ENCODE assay signal across 8 cellular contexts in genomic region chr5:181191526-181192336, GRCh38. TPM values are rescaled to one million over a fixed set of nuclear protein-coding genes. Genes with fewer than 3 reads are reported as not detected.
DNase-seq lines count a peak whose midpoint lies in the region; ATAC-seq and TF ChIP-seq lines count a peak whose summit lies in the region.

No MANE protein-coding gene starts in this region.

- TF ChIP-seq CTCF in breast epithelium (IDR thresholded peaks at IDR 0.05) = no peak

- H3K4me1 ChIP-seq in breast epithelium = peaks cover 0 to 7% of the 10 kb centered on the region in 2 donors

- H3K4me3 ChIP-seq in breast epithelium = peak overlapping the region; percentile 73 to 93 (median 86)

- peaks cover 0 to 4% (median 0%) of the 10 kb centered on the region in 3 donors for H3K9me3 Mint-ChIP-seq in T-cell

- intact Hi-C loops in breast epithelium (cut with DNase I; ENCODE audit: low total_unique reads) = loop anchor here (10.0 kb wide), 1 partner anchor 53 kb away; the partner anchor contains the start of gene RACK1

- CTCF ChIA-PET in T-cell (lab: Charles Lee) = interaction anchor here in 1 of 2 donors (0.6 to 1.6 kb wide), 6 partner anchors 13 to 472 kb away, joined by 4 to 29 read pairs (median 4); partner anchors contain the start of genes RACK1 and TRIM7

- peak overlapping the region; percentile 94 for H3K27ac ChIP-seq in breast epithelium

- POLR2A ChIA-PET in T-cell (lab: Charles Lee) = interaction anchor here (0.5 to 1.8 kb wide), 3 partner anchors 15 to 32 kb away, joined by 4 to 5 read pairs (median 4); partner anchors contain the start of gene TRIM41 (in 2 of the 2)

- no peaks in the 10 kb centered on the region for H3K9me3 ChIP-seq in breast epithelium

- ATAC-seq in GM18858 (IDR thresholded peaks at IDR 0.05; ENCODE audit: unreplicated experiment) (peak; percentile 33), HG03045 (IDR thresholded peaks at IDR 0.05; ENCODE audit: unreplicated experiment) (peak; percentile 59), T-cell (replicated peaks in 1 of 4) (peak; percentile 60 to 74 (median 68))

- no peaks in the 10 kb centered on the region for H3K27me3 ChIP-seq in breast epithelium

- H3K4me1 Mint-ChIP-seq in T-cell = peaks cover 32 to 54% (median 34%) of the 10 kb centered on the region in 3 donors

- peak overlapping the region; percentile 95 to 96 for H3K27ac Mint-ChIP-seq in T-cell

- no peaks in the 10 kb centered on the region for H3K36me3 ChIP-seq in breast epithelium

- H3K36me3 Mint-ChIP-seq in T-cell = peaks cover 10% of the 10 kb centered on the region

- peaks cover 6 to 12% of the 10 kb centered on the region in 2 donors for H3K27me3 Mint-ChIP-seq in T-cell

- peak overlapping the region; percentile 94 to 95 (median 94) for H3K4me3 Mint-ChIP-seq in T-cell

- peak; percentile 50 for TF ChIP-seq POLR2A in breast epithelium (IDR thresholded peaks at IDR 0.05)

- DNase-seq in T-cell (peak; percentile 78 to 99 (median 93)), breast epithelium (ENCODE audit: low spot score in 2 of 2) (peak; percentile 96), iris pigment epithelial cell (ENCODE audit: low read depth) (peak; percentile 94), NCI-H2107 treated with DMSO at 0.1 percent for 48 hours (lab: John Stamatoyannopoulos, UW; ENCODE audit: unreplicated experiment) (no peak), NCI-H2107 (lab: John Stamatoyannopoulos, UW) (no peak)
- peak; percentile 95 for DNase-seq in stimulated activated CD4-positive, alpha-beta T cell treated with anti-CD3 and anti-CD28 coated beads, Interleukin-15, amount 100 ng/mL, for 24 hours

RNA-seq across cellular contexts. Expression of gene TRIM7, which starts 13.3 kb away (rescaled TPM):
- total RNA-seq in T-cell (1 to 10 TPM; 1.6 to 3.1 (median 3.0) TPM), breast epithelium (1 to 10 TPM in 2 of 3 donors, under 1 TPM in 1; 0.29 to 5.4 (median 5.2) TPM)

RNA-seq across cellular contexts. Expression of gene TRIM41, which starts 31.4 kb away (rescaled TPM):
- total RNA-seq in T-cell (10 to 100 TPM; 32.2 to 46.2 (median 36.7) TPM), breast epithelium (10 to 100 TPM; 14.1 to 16.0 (median 15.1) TPM)

RNA-seq across cellular contexts. Expression of gene OR2V2, which starts 44.3 kb away (rescaled TPM):
- total RNA-seq in T-cell (not detected), breast epithelium (not detected)

RNA-seq across cellular contexts. Expression of gene RACK1, which starts 52.0 kb away (rescaled TPM):
- total RNA-seq in T-cell (1,000 to 10,000 TPM; 2,132 to 2,437 (median 2,230) TPM), breast epithelium (1,000 to 10,000 TPM; 2,096 to 2,842 (median 2,553) TPM)

Comparison
In these comparisons a context has a peak if more than half of its experiments do, and no peak if none do; other contexts are left out.
1. DNase-seq: peak in T-cell (34 of 34), breast epithelium (2 of 2), iris pigment epithelial cell (single experiment) and stimulated activated CD4-positive, alpha-beta T cell treated with anti-CD3 and anti-CD28 coated beads, Interleukin-15, amount 100 ng/mL, for 24 hours (single experiment); none in NCI-H2107 treated with DMSO at 0.1 percent for 48 hours (single experiment) and NCI-H2107 (single experiment).
2. Peak in every context shown above with its lines, with median percentiles within 50 percentile points of each other: ATAC-seq.